8 cellular contexts compared by ENCODE assay signal in genomic region chr15:68055224-68055705, GRCh38. TPM values are rescaled to one million over a fixed set of nuclear protein-coding genes. Genes with fewer than 3 reads are reported as not detected.
DNase-seq lines count a peak whose midpoint lies in the region; ATAC-seq and TF ChIP-seq lines count a peak whose summit lies in the region.

No MANE protein-coding gene starts in this region.

- no peaks in the 10 kb centered on the region for H3K9me3 Mint-ChIP-seq in activated naive CD4-positive, alpha-beta T cell treated with anti-CD3 and anti-CD28 coated beads for 36 hours
- H3K9me3 Mint-ChIP-seq in glutamatergic neuron (ENCODE audit: unreplicated experiment) (no peaks in the 10 kb centered on the region), progenitor cell of endocrine pancreas (ENCODE audit: low read depth) (no peaks in the 10 kb centered on the region)

- peak overlapping the region; percentile 84 for H3K4me3 ChIP-seq in urinary bladder (ENCODE audit: low read depth, low read length)

- peaks cover 3% of the 10 kb centered on the region for H3K36me3 Mint-ChIP-seq in activated naive CD4-positive, alpha-beta T cell treated with anti-CD3 and anti-CD28 coated beads for 36 hours (ENCODE audit: low read depth)
- no peaks in the 10 kb centered on the region for H3K36me3 Mint-ChIP-seq in glutamatergic neuron (ENCODE audit: unreplicated experiment)
- H3K36me3 Mint-ChIP-seq in progenitor cell of endocrine pancreas (ENCODE audit: insufficient read depth), result peaks cover 4% of the 10 kb centered on the region

- CTCF ChIA-PET in RWPE1 (lab: Yijun Ruan, JAX), result interaction anchor here (0.7 to 0.8 kb wide), 2 partner anchors 10 to 228 kb away, joined by 4 read pairs; no protein-coding TSS in a partner anchor
- CTCF ChIA-PET in activated naive CD4-positive, alpha-beta T cell treated with anti-CD3 and anti-CD28 coated beads for 36 hours (lab: Charles Lee), result interaction anchor here (1.3 kb wide), 1 partner anchor 191 kb away, joined by 3 read pairs; no protein-coding TSS in a partner anchor

- peaks cover 44% of the 10 kb centered on the region for H3K4me1 Mint-ChIP-seq in activated naive CD4-positive, alpha-beta T cell treated with anti-CD3 and anti-CD28 coated beads for 36 hours (ENCODE audit: low read depth)
- peaks cover 16% of the 10 kb centered on the region for H3K4me1 Mint-ChIP-seq in glutamatergic neuron (ENCODE audit: low read depth, unreplicated experiment)
- H3K4me1 Mint-ChIP-seq in progenitor cell of endocrine pancreas (ENCODE audit: low read depth), result peaks cover 27% of the 10 kb centered on the region

- POLR2A ChIA-PET in RWPE1 (lab: Yijun Ruan, JAX; ENCODE audit: low non-redundant PET), result no interaction called here

- H3K27ac ChIP-seq in RWPE1 (peak overlapping the region; percentile 91), urinary bladder (ENCODE audit: low read depth) (no peak overlapping the region)

- H3K27ac Mint-ChIP-seq in activated naive CD4-positive, alpha-beta T cell treated with anti-CD3 and anti-CD28 coated beads for 36 hours, result peak overlapping the region; percentile 86
- H3K27ac Mint-ChIP-seq in glutamatergic neuron (ENCODE audit: unreplicated experiment) (peak overlapping the region; percentile 97), progenitor cell of endocrine pancreas (peak overlapping the region; percentile 93)

- peak; percentile 40 for DNase-seq in NCI-H2107 treated with DMSO at 0.1 percent for 48 hours (lab: John Stamatoyannopoulos, UW; ENCODE audit: unreplicated experiment)
- no peak for DNase-seq in NCI-H2107 (lab: John Stamatoyannopoulos, UW)
- peak; percentile 22 for DNase-seq in RWPE1 (ENCODE audit: low spot score)
- DNase-seq in activated naive CD4-positive, alpha-beta T cell treated with anti-CD3 and anti-CD28 coated beads for 36 hours, result peak; percentile 91
- no peak for DNase-seq in glutamatergic neuron
- no peak for DNase-seq in progenitor cell of endocrine pancreas (ENCODE audit: low spot score, unreplicated experiment)

- intact Hi-C loops in activated naive CD4-positive, alpha-beta T cell treated with anti-CD3 and anti-CD28 coated beads for 36 hours (cut with micrococcal nuclease), result loop anchor here (5.0 to 10.0 kb wide), 6 partner anchors 57 to 800 kb away; partner anchors contain the start of genes AAGAB, IQCH and MAP2K5

- TF ChIP-seq CTCF in RWPE1 (conservative IDR thresholded peaks at IDR 0.05; ENCODE audit: low read depth) (no peak), glutamatergic neuron (IDR thresholded peaks at IDR 0.05; ENCODE audit: partially characterized antibody, unreplicated experiment) (no peak), progenitor cell of endocrine pancreas (IDR thresholded peaks at IDR 0.05; ENCODE audit: unreplicated experiment) (no peak)

- peak overlapping the region; percentile 86 for H3K4me3 Mint-ChIP-seq in activated naive CD4-positive, alpha-beta T cell treated with anti-CD3 and anti-CD28 coated beads for 36 hours
- H3K4me3 Mint-ChIP-seq in glutamatergic neuron (ENCODE audit: unreplicated experiment), result peak overlapping the region; percentile 97
- H3K4me3 Mint-ChIP-seq in progenitor cell of endocrine pancreas (ENCODE audit: low read depth), result peak overlapping the region; percentile 92

- WGBS in urinary bladder, result under 1% methylated on average over 15 of the region's 15 CpGs

- H3K36me3 ChIP-seq in urinary bladder (ENCODE audit: insufficient read depth), result no peaks in the 10 kb centered on the region

- H3K27me3 Mint-ChIP-seq in activated naive CD4-positive, alpha-beta T cell treated with anti-CD3 and anti-CD28 coated beads for 36 hours (ENCODE audit: low read depth), result peaks cover 11% of the 10 kb centered on the region
- H3K27me3 Mint-ChIP-seq in glutamatergic neuron (ENCODE audit: unreplicated experiment), result no peaks in the 10 kb centered on the region
- H3K27me3 Mint-ChIP-seq in progenitor cell of endocrine pancreas, result no peaks in the 10 kb centered on the region

- ATAC-seq in HG03342 (IDR thresholded peaks at IDR 0.05; ENCODE audit: unreplicated experiment), result peak; percentile 39

- no peaks in the 10 kb centered on the region for H3K4me1 ChIP-seq in urinary bladder (ENCODE audit: insufficient read depth)

RNA-seq across cellular contexts. Expression of gene PIAS1, which starts 1.1 kb away (rescaled TPM):
- 10 to 100 TPM; 29.8 to 33.4 TPM for total RNA-seq in activated naive CD4-positive, alpha-beta T cell treated with anti-CD3 and anti-CD28 coated beads for 36 hours
- total RNA-seq in glutamatergic neuron (ENCODE audit: unreplicated experiment), result 64.9 TPM
- 71.4 and 71.6 TPM in 2 replicates for total RNA-seq in progenitor cell of endocrine pancreas
- total RNA-seq in urinary bladder, result 79.8 TPM
- 32.1 TPM for polyA plus RNA-seq in urinary bladder

Comparison
In these comparisons a context has a peak if more than half of its experiments do, and no peak if none do; other contexts are left out.
1. DNase-seq: peak in NCI-H2107 treated with DMSO at 0.1 percent for 48 hours (single experiment), RWPE1 (single experiment) and activated naive CD4-positive, alpha-beta T cell treated with anti-CD3 and anti-CD28 coated beads for 36 hours (single experiment); none in NCI-H2107 (single experiment), glutamatergic neuron (single experiment) and progenitor cell of endocrine pancreas (single experiment).
2. Peak in every context shown above with its lines, with median percentiles within 50 percentile points of each other: H3K27ac Mint-ChIP-seq and H3K4me3 Mint-ChIP-seq.